In genomic region chr1:159188375-159188788, GRCh38 we compare ENCODE assay signal across 8 cellular contexts. TPM values are rescaled to one million over a fixed set of nuclear protein-coding genes. Genes with fewer than 3 reads are reported as not detected.
DNase-seq lines count a peak whose midpoint lies in the region; ATAC-seq and TF ChIP-seq lines count a peak whose summit lies in the region.

No MANE protein-coding gene starts in this region.

- DNase-seq in activated T-cell treated with anti-CD3 and anti-CD28 coated beads, Interleukin-2, amount 50 U/mL, for 4 hours, result no peak
- no peak for DNase-seq in activated T-cell treated with anti-CD3 and anti-CD28 coated beads, Interleukin-2, amount 50 U/mL, for 24 hours
- DNase-seq in RPMI7951 (ENCODE audit: low read depth) (peak; percentile 48), globus pallidus (ENCODE audit: low spot score) (peak; percentile 35), omental fat pad (ENCODE audit: low spot score) (no peak), ACHN (no peak), HuH-7.5 (ENCODE audit: low spot score) (no peak)

- H3K36me3 Mint-ChIP-seq in activated T-cell treated with anti-CD3 and anti-CD28 coated beads, Interleukin-2, amount 50 U/mL, for 4 hours (ENCODE audit: insufficient read depth), result no peaks in the 10 kb centered on the region
- H3K36me3 Mint-ChIP-seq in activated T-cell treated with anti-CD3 and anti-CD28 coated beads, Interleukin-2, amount 50 U/mL, for 24 hours (ENCODE audit: low read depth), result no peaks in the 10 kb centered on the region

- no peaks in the 10 kb centered on the region for H3K9me3 Mint-ChIP-seq in activated T-cell treated with anti-CD3 and anti-CD28 coated beads, Interleukin-2, amount 50 U/mL, for 4 hours
- H3K9me3 Mint-ChIP-seq in activated T-cell treated with anti-CD3 and anti-CD28 coated beads, Interleukin-2, amount 50 U/mL, for 24 hours, result no peaks in the 10 kb centered on the region

- peaks cover 6% of the 10 kb centered on the region for H3K4me1 Mint-ChIP-seq in activated T-cell treated with anti-CD3 and anti-CD28 coated beads, Interleukin-2, amount 50 U/mL, for 4 hours (ENCODE audit: low read depth)
- peaks cover 10% of the 10 kb centered on the region for H3K4me1 Mint-ChIP-seq in activated T-cell treated with anti-CD3 and anti-CD28 coated beads, Interleukin-2, amount 50 U/mL, for 24 hours (ENCODE audit: low read depth)

- in situ Hi-C loops in ACHN (cut with HindIII; ENCODE audit: low pct_ligation_motif_present, low pct_unique_long_range_greater_than_20kb, low sequenced_read_pairs), result no loop called here

- no peak overlapping the region for H3K4me3 Mint-ChIP-seq in activated T-cell treated with anti-CD3 and anti-CD28 coated beads, Interleukin-2, amount 50 U/mL, for 4 hours
- no peak overlapping the region for H3K4me3 Mint-ChIP-seq in activated T-cell treated with anti-CD3 and anti-CD28 coated beads, Interleukin-2, amount 50 U/mL, for 24 hours

- TF ChIP-seq CTCF in omental fat pad (IDR thresholded peaks at IDR 0.05), result no peak

- no peak overlapping the region for H3K27ac Mint-ChIP-seq in activated T-cell treated with anti-CD3 and anti-CD28 coated beads, Interleukin-2, amount 50 U/mL, for 24 hours

- peaks cover 50% of the 10 kb centered on the region for H3K27me3 Mint-ChIP-seq in activated T-cell treated with anti-CD3 and anti-CD28 coated beads, Interleukin-2, amount 50 U/mL, for 4 hours (ENCODE audit: low read depth)
- peaks cover 80% of the 10 kb centered on the region for H3K27me3 Mint-ChIP-seq in activated T-cell treated with anti-CD3 and anti-CD28 coated beads, Interleukin-2, amount 50 U/mL, for 24 hours

- peak; percentile 71 to 72 for ATAC-seq in activated T-cell treated with anti-CD3 and anti-CD28 coated beads, Interleukin-2, amount 50 U/mL, for 4 hours
- ATAC-seq in HG02938 (IDR thresholded peaks at IDR 0.05; ENCODE audit: unreplicated experiment) (peak; percentile 86), omental fat pad (ENCODE audit: low FRiP score) (peak; percentile 70)

RNA-seq across cellular contexts. Expression of gene ACKR1, which starts 16.3 kb away (rescaled TPM):
- total RNA-seq in activated T-cell treated with anti-CD3 and anti-CD28 coated beads, Interleukin-2, amount 50 U/mL, for 4 hours, result under 1 TPM in 1 of 3 donors, not detected in 2; 0.46 TPM
- total RNA-seq in RPMI7951 (2014; rRNA removed; shearing (Covaris generic)), result not detected in 2 replicates
- 100 to 1,000 TPM in 2 of 4 donors, 10 to 100 TPM in 2; 72.3 to 360 (median 125) TPM for total RNA-seq in omental fat pad

RNA-seq across cellular contexts. Expression of gene CADM3, which starts 17.0 kb away (rescaled TPM):
- not detected for total RNA-seq in activated T-cell treated with anti-CD3 and anti-CD28 coated beads, Interleukin-2, amount 50 U/mL, for 4 hours
- 0.96 and 1.2 TPM in 2 replicates for total RNA-seq in RPMI7951 (2014; rRNA removed; shearing (Covaris generic))
- 10 to 100 TPM in 3 of 4 donors, 1 to 10 TPM in 1; 3.9 to 34.4 (median 12.9) TPM for total RNA-seq in omental fat pad

Comparison
In these comparisons a context has a peak if more than half of its experiments do, and no peak if none do; other contexts are left out.
1. DNase-seq: peak in RPMI7951 (single experiment) and globus pallidus (single experiment); none in activated T-cell treated with anti-CD3 and anti-CD28 coated beads, Interleukin-2, amount 50 U/mL, for 4 hours (single experiment), activated T-cell treated with anti-CD3 and anti-CD28 coated beads, Interleukin-2, amount 50 U/mL, for 24 hours (single experiment), omental fat pad (single experiment), ACHN (single experiment) and HuH-7.5 (single experiment).
2. RNA of gene ACKR1, which starts 16.3 kb away (total RNA-seq): 72.3 to 360 TPM in omental fat pad; 0.46 TPM in activated T-cell treated with anti-CD3 and anti-CD28 coated beads, Interleukin-2, amount 50 U/mL, for 4 hours and not detected in RPMI7951; every median in the first group is over 10 times any median in the second.
3. Peak in every context shown above with its lines, with median percentiles within 50 percentile points of each other: ATAC-seq.